1 cellular context compared by ENCODE assay signal in the genomic region with DNA sequence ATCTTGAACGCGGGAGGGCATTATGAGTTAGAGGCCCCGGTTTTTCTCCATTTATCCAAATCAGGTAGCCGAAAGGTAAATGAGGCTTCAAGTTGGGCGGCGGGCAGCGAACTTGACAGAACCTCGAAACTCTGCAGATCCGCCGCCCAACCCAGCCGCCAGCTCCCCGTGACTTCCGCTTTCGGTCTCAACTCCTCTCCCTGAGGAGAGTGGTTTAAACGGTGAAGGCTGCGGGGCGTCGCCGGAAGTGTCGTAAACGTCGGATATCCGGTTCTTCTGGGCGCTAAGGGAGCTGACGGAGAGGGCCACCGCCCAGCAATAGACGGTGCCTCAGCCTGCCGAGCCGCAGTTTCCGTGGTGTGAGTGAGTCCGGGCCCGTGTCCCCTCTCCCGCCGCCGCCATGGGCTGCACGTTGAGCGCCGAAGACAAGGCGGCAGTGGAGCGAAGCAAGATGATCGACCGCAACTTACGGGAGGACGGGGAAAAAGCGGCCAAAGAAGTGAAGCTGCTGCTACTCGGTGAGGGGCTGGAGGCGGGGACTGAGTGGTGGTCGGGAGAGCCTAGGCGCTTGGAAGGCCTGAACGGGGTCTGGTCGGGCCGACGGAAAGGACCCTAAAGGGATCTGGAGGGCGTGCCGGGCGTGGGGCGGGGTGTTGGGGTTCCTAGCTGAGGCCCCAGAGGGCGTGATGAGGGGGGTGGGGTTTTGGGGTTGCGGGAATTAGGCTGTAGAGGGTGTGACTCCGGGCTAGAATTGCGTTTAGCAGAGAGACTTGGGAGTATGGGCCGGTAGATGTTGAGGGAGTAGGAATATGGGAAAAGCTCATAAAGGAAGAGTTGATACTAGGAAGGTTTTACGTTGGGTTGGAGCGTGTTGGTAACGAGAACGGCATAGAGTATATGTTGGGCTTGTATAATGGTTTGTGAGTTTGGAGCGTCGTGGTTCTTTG.
TF ChIP-seq lines count a peak whose summit lies in the region.

A gene (plus strand): TSS at position 295 of the 947 bp plus-strand sequence. CDS start 106 bp downstream, at position 401.

TF ChIP-seq in IMR-90, 13 proteins besides CTCF, POLR2A, EP300 and RAD21 (continued from another document):
- TF ChIP-seq, protein P1, sequence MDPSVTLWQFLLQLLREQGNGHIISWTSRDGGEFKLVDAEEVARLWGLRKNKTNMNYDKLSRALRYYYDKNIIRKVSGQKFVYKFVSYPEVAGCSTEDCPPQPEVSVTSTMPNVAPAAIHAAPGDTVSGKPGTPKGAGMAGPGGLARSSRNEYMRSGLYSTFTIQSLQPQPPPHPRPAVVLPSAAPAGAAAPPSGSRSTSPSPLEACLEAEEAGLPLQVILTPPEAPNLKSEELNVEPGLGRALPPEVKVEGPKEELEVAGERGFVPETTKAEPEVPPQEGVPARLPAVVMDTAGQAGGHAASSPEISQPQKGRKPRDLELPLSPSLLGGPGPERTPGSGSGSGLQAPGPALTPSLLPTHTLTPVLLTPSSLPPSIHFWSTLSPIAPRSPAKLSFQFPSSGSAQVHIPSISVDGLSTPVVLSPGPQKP (IDR thresholded peaks at IDR 0.05; ENCODE audit: borderline replicate concordance, low read depth, low read length), result no peak
- TF ChIP-seq RFX5 (IDR thresholded peaks at IDR 0.05; ENCODE audit: low read depth, low read length) (no peak), FOS (IDR thresholded peaks at IDR 0.05; ENCODE audit: low read depth, low read length) (no peak), CEBPB (IDR thresholded peaks at IDR 0.05; ENCODE audit: low read depth, low read length) (peak; percentile 64; the same call in 1 of the 2 replicates)
